ENCODE assay signal across 14 cellular contexts in the genomic region with DNA sequence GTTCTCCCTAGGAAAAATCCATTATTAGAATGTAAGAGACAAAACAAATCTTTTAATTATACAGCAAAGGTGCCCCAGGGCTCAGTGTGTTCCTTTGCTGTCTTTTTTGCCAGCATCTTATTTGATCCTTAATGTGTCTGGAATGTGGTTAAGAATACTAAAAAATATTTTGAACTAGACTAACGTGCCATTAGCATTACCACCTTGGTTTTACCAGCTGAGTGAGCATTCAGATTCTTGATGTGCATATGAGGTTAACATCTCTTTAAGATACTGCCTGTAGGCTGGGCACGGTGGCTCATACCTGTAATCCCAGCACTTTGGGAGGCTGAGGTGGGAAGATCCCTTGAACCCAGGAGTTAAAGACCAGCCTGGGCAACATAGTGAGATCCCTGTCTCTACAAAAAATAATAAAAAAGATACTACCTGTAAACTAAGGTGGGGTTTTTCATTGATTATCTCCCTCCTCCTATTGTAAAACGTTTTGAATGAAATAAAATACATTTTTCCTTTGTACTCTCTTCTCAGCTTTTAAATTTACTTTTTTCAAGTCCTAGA.
A peak's percentile ranks its signal among the peaks of the same experiment; 100 is the strongest.
DNase-seq lines count a peak whose midpoint lies in the region; ATAC-seq, FAIRE-seq and TF ChIP-seq lines count a peak whose summit lies in the region.
"Had no signal": no experiment of that assay in that cellular context is flagged by ENCODE, and none has a peak within 500 bp of the region (broad histone marks: within the 10 kb centered on the region; RNA-seq: fewer than 3 reads in every experiment).

No MANE protein-coding gene starts in this region.

- no peak overlapping the region for H3K4me2 ChIP-seq in K562 (ENCODE audit: insufficient read depth, low read length)
- H3K4me2 ChIP-seq: BLaER1 had no signal

- H3K36me3 ChIP-seq in K562 (ENCODE audit: control insufficient read depth, insufficient read depth, low read length), result no peaks in the 10 kb centered on the region; the same call in 2 of the 3 replicates

- 53% methylated on average over 3 of the region's 3 CpGs for WGBS in K562 (ENCODE audit: insufficient coverage, low coverage, missing lambda C conversion rate)

- H3K4me1 ChIP-seq in K562 (replicated peaks in 1 of 2; ENCODE audit: control insufficient read depth in 2 of 2, insufficient read depth in 2 of 2, low read length in 2 of 2), result peaks cover 0 to 6% of the 10 kb centered on the region in 2 experiments; a peak in 2 of 5 replicates

- CTCF ChIA-PET in CD4-positive, alpha-beta T cell (lab: Charles Lee), result interaction anchor here (1.8 kb wide), 1 partner anchor 10 kb away, joined by 3 read pairs; no protein-coding TSS in a partner anchor
- CTCF ChIA-PET in K562 (lab: Yijun Ruan, JAX; ENCODE audit: low intra/inter-chr PET ratio), result no interaction called here
- CTCF ChIA-PET in activated naive CD4-positive, alpha-beta T cell treated with anti-CD3 and anti-CD28 coated beads, Interleukin-2, amount 10 ng/mL, durations not matched to agents 7 days and 5 days (lab: Charles Lee), result no interaction called here

- no peak for DNase-seq in CD4-positive, alpha-beta T cell
- DNase-seq in RCC 7860 (ENCODE audit: low spot score) (peak; percentile 13), K562 (ENCODE audit: extremely low read depth in 1 of 4, low spot score in 3 of 4) (no peak), kidney tubule cell (ENCODE audit: low spot score) (peak; percentile 80), COLO829 (ENCODE audit: low spot score) (no peak)
- DNase-seq in activated naive CD4-positive, alpha-beta T cell treated with anti-CD3 and anti-CD28 coated beads, Interleukin-2, amount 10 ng/mL, durations not matched to agents 7 days and 5 days, result no peak
- DNase-seq: 8988T, AML-193, DMS 273 treated with DMSO at 0.1 percent for 48 hours, GM23248, H7 had no signal

- in situ Hi-C loops in K562 (cut with MboI), result no loop called here

- peaks cover 63% of the 10 kb centered on the region for H3K36me3 Mint-ChIP-seq in CD4-positive, alpha-beta T cell (ENCODE audit: low read depth)
- peaks cover 34% of the 10 kb centered on the region for H3K36me3 Mint-ChIP-seq in activated naive CD4-positive, alpha-beta T cell treated with anti-CD3 and anti-CD28 coated beads, Interleukin-2, amount 10 ng/mL, durations not matched to agents 7 days and 5 days

- peaks cover 5% of the 10 kb centered on the region for H3K9me3 Mint-ChIP-seq in CD4-positive, alpha-beta T cell
- H3K9me3 Mint-ChIP-seq in activated naive CD4-positive, alpha-beta T cell treated with anti-CD3 and anti-CD28 coated beads, Interleukin-2, amount 10 ng/mL, durations not matched to agents 7 days and 5 days, result peaks cover 14% of the 10 kb centered on the region

- H4K20me1 ChIP-seq in K562 (replicated peaks; ENCODE audit: control insufficient read depth, insufficient read depth, low read length), result no peaks in the 10 kb centered on the region

- intact Hi-C loops in CD4-positive, alpha-beta T cell (cut with DNase I, micrococcal nuclease), result no loop called here
- intact Hi-C loops in K562 (cut with micrococcal nuclease), result no loop called here

- peaks cover 1% of the 10 kb centered on the region for H3K9me3 ChIP-seq in CD4-positive, alpha-beta T cell (ENCODE audit: control insufficient read depth, low read length)
- peaks cover 3% of the 10 kb centered on the region; the same call in 1 of the 2 replicates for H3K9me3 ChIP-seq in K562 (replicated peaks; ENCODE audit: control insufficient read depth, insufficient read depth, low read depth, low read length)

- BruUV-seq in K562 (replicated peaks; lab: Mats Ljungman, UMichigan), result no TSS peak

- TF ChIP-seq CTCF in CD4-positive, alpha-beta T cell (IDR thresholded peaks at IDR 0.05), result no peak
- no peak for TF ChIP-seq CTCF in K562 (IDR thresholded peaks at IDR 0.05 in 2 of 3, conservative IDR thresholded peaks at IDR 0.05 in 1 of 3; ENCODE audit: insufficient read depth in 2 of 3, low read depth in 1 of 3, low read length in 3 of 3)

- ATAC-seq in CD4-positive, alpha-beta T cell (ENCODE audit: poor library complexity), result no peak
- ATAC-seq in K562 (no peak), HG03457 (IDR thresholded peaks at IDR 0.05; ENCODE audit: unreplicated experiment) (no peak)

- no peaks in the 10 kb centered on the region for H3K27me3 Mint-ChIP-seq in CD4-positive, alpha-beta T cell
- H3K27me3 Mint-ChIP-seq in activated naive CD4-positive, alpha-beta T cell treated with anti-CD3 and anti-CD28 coated beads, Interleukin-2, amount 10 ng/mL, durations not matched to agents 7 days and 5 days, result no peaks in the 10 kb centered on the region

- H3K4me3 Mint-ChIP-seq in CD4-positive, alpha-beta T cell, result no peak overlapping the region
- no peak overlapping the region for H3K4me3 Mint-ChIP-seq in activated naive CD4-positive, alpha-beta T cell treated with anti-CD3 and anti-CD28 coated beads, Interleukin-2, amount 10 ng/mL, durations not matched to agents 7 days and 5 days

- H3K4me3 ChIP-seq in K562, result no peak overlapping the region
- H3K4me3 ChIP-seq: BLaER1, GM12878, GM23248 had no signal

- no peak overlapping the region for H3K27ac ChIP-seq in CD4-positive, alpha-beta T cell (ENCODE audit: low read depth, low read length)
- H3K27ac ChIP-seq in K562 (ENCODE audit: extremely low read depth, low read depth, low read length), result no peak overlapping the region
- H3K27ac ChIP-seq: BLaER1, GM23248 had no signal

- TF ChIP-seq RAD21 in K562 (CRISPR knock-in tag; conservative IDR thresholded peaks at IDR 0.05 in 1 of 2, IDR thresholded peaks at IDR 0.05 in 1 of 2), result no peak

- TF ChIP-seq EP300 in K562 (IDR thresholded peaks at IDR 0.05; ENCODE audit: low read length), result no peak

- no peak overlapping the region for H3K9ac ChIP-seq in K562 (ENCODE audit: insufficient read depth in 1 of 2, low read depth in 2 of 2, low read length in 2 of 2)
- H3K9ac ChIP-seq: BLaER1, GM23248 had no signal

- no peaks in the 10 kb centered on the region for H3K9me1 ChIP-seq in K562 (ENCODE audit: control insufficient read depth, insufficient read depth, low read length)

- FAIRE-seq in RCC 7860 (lab: Jason Lieb, UNC) (peak; percentile 55), K562 (lab: Jason Lieb, UNC) (no peak)
- FAIRE-seq: GM12878 had no signal

- no peak for TF ChIP-seq POLR2A in K562 (conservative IDR thresholded peaks at IDR 0.05)

- peak overlapping the region; percentile 1 for H3K27ac Mint-ChIP-seq in CD4-positive, alpha-beta T cell
- no peak overlapping the region for H3K27ac Mint-ChIP-seq in activated naive CD4-positive, alpha-beta T cell treated with anti-CD3 and anti-CD28 coated beads, Interleukin-2, amount 10 ng/mL, durations not matched to agents 7 days and 5 days

- H2AFZ ChIP-seq in K562 (ENCODE audit: low read depth, low read length), result no peak overlapping the region
- H2AFZ ChIP-seq: GM23248 had no signal

- POLR2A ChIA-PET in CD4-positive, alpha-beta T cell (lab: Charles Lee), result no interaction called here
- POLR2A ChIA-PET in K562 (lab: Yijun Ruan, JAX), result interaction anchor here (0.5 to 1.3 kb wide), 2 partner anchors 15 to 36 kb away, joined by 3 to 4 read pairs; no protein-coding TSS in a partner anchor

- peaks cover 53% of the 10 kb centered on the region for H3K4me1 Mint-ChIP-seq in CD4-positive, alpha-beta T cell (ENCODE audit: low read depth)
- H3K4me1 Mint-ChIP-seq in activated naive CD4-positive, alpha-beta T cell treated with anti-CD3 and anti-CD28 coated beads, Interleukin-2, amount 10 ng/mL, durations not matched to agents 7 days and 5 days, result peaks cover 28% of the 10 kb centered on the region

- H3K79me2 ChIP-seq in K562 (ENCODE audit: control insufficient read depth, insufficient read depth, low read length), result peaks cover 88% of the 10 kb centered on the region

- H3K27me3 ChIP-seq in CD4-positive, alpha-beta T cell (ENCODE audit: control insufficient read depth, insufficient read depth, low read length), result no peaks in the 10 kb centered on the region
- H3K27me3 ChIP-seq in K562 (ENCODE audit: control insufficient read depth in 2 of 2, insufficient read depth in 2 of 2, low read length in 2 of 2), result no peaks in the 10 kb centered on the region
- H3K27me3 ChIP-seq: BLaER1 had no signal

TF ChIP-seq in K562, 482 proteins besides CTCF, POLR2A, EP300 and RAD21:
- TF ChIP-seq ATF1 (CRISPR knock-in tag; IDR thresholded peaks at IDR 0.05) (no peak), ATF1 (tag; IDR thresholded peaks at IDR 0.05) (no peak), ZNF121 (CRISPR knock-in tag; conservative IDR thresholded peaks at IDR 0.05) (peak; percentile 78), CREM (IDR thresholded peaks at IDR 0.05; ENCODE audit: low read depth) (no peak)

Comparison
In these comparisons a context has a peak if more than half of its experiments do, and no peak if none do; other contexts are left out.
1. DNase-seq: peak in RCC 7860 (single experiment) and kidney tubule cell (single experiment); none in CD4-positive, alpha-beta T cell (0 of 10), K562 (0 of 4), activated naive CD4-positive, alpha-beta T cell treated with anti-CD3 and anti-CD28 coated beads, Interleukin-2, amount 10 ng/mL, durations not matched to agents 7 days and 5 days (single experiment) and COLO829 (single experiment).